8 cellular contexts compared by ENCODE assay signal in the genomic region with DNA sequence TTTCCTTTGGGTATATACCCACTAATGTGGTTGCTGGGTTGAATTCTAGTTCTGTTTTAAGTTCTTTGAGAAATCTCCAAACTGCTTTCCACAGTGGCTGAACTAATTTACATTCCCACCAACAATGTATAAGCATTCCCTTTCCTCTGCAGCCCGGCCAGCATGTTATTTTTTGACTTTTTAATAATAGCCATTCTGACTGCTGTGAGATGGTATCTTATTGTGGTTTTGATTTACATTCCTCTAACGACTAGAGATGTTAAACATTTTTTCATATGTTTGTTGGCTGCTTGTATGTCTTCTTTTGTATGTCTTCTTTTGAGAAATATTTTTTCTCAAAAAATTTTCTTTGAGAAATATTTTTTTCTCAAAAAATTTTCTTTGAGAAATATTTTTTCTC.
DNase-seq lines count a peak whose midpoint lies in the region; FAIRE-seq and TF ChIP-seq lines count a peak whose summit lies in the region.
"Not testable (repeated sequence)": the region's sequence is repeated elsewhere in the genome, so short reads cannot be mapped to it uniquely, and the experiment has no call there.

No MANE protein-coding gene starts in this region.

- not testable (repeated sequence) for H3K27me3 ChIP-seq in adipocyte (replicated peaks; ENCODE audit: control insufficient read depth, insufficient read depth, low read length); brain microvascular endothelial cell (replicated peaks); small intestine (ENCODE audit: control insufficient read depth in 2 of 2, insufficient read depth in 2 of 2, low read length in 2 of 2)

- TF ChIP-seq CTCF in HFFc6 (IDR thresholded peaks at IDR 0.05); brain microvascular endothelial cell (IDR thresholded peaks at IDR 0.05; ENCODE audit: low read depth, low read length, missing control alignments): not testable (repeated sequence)

- 37 to 62% (median 61%) methylated on average over 2 of the region's 2 CpGs for WGBS in small intestine, 3 donors

- H3K4me3 ChIP-seq in adipocyte (ENCODE audit: low read length); brain microvascular endothelial cell (ENCODE audit: low read depth, low read length); small intestine (ENCODE audit: low read depth in 1 of 2, low read length in 2 of 2): not testable (repeated sequence)

- H3K36me3 ChIP-seq in adipocyte (ENCODE audit: control insufficient read depth, insufficient read depth, low read length, severe bottlenecking); brain microvascular endothelial cell (replicated peaks); small intestine (ENCODE audit: control insufficient read depth in 2 of 2, insufficient read depth in 2 of 2, low read length in 2 of 2): not testable (repeated sequence)

- peak; percentile 83 for DNase-seq in EH (ENCODE audit: low read depth)
- DNase-seq in HFFc6 = peak; percentile 39
- DNase-seq in RPMI7951 (ENCODE audit: low read depth) = peak; percentile 44
- DNase-seq in adipocyte (ENCODE audit: low read depth) = peak; percentile 68
- DNase-seq in brain microvascular endothelial cell = peak; percentile 32
- DNase-seq in dedifferentiated amniotic fluid mesenchymal stem cell (ENCODE audit: extremely low spot score) = peak; percentile 38
- peak; percentile 9 for DNase-seq in iris pigment epithelial cell (ENCODE audit: low read depth)
- DNase-seq in small intestine = not testable (repeated sequence)

- H3K9ac ChIP-seq in adipocyte (ENCODE audit: low read length) = not testable (repeated sequence)

- H3K4me1 Mint-ChIP-seq in HFFc6 (ENCODE audit: low read depth) = peaks cover 21% of the 10 kb centered on the region

- not testable (repeated sequence) for H3K4me1 ChIP-seq in adipocyte (ENCODE audit: control insufficient read depth, insufficient read depth, low read length); small intestine (ENCODE audit: control insufficient read depth in 2 of 2, insufficient read depth in 1 of 2, low read depth in 1 of 2, low read length in 1 of 2)

- H3K27me3 Mint-ChIP-seq in HFFc6 (ENCODE audit: insufficient read depth) = not testable (repeated sequence)

- in situ Hi-C loops in brain microvascular endothelial cell (cut with HindIII; ENCODE audit: low pct_ligation_motif_present, low sequenced_read_pairs) = not testable (repeated sequence)

- H3K36me3 Mint-ChIP-seq in HFFc6 (ENCODE audit: low read depth) = not testable (repeated sequence)

- not testable (repeated sequence) for H3K27ac ChIP-seq in brain microvascular endothelial cell; small intestine (ENCODE audit: low read depth in 1 of 2, low read length in 1 of 2)

- FAIRE-seq in small intestine (lab: Jason Lieb, UNC) = peak; percentile 95

- not testable (repeated sequence) for H3K4me3 Mint-ChIP-seq in HFFc6

- H3K9me3 ChIP-seq in adipocyte (ENCODE audit: control insufficient read depth, low read length); small intestine (ENCODE audit: control insufficient read depth, low read depth): not testable (repeated sequence)

- not testable (repeated sequence) for H3K9me3 Mint-ChIP-seq in HFFc6

- H3K27ac Mint-ChIP-seq in HFFc6 = not testable (repeated sequence)
